In genomic region chr18:56172527-56172926, GRCh38 we compare ENCODE assay signal across 2 cellular contexts.
TF ChIP-seq lines count a peak whose summit lies in the region.

No MANE protein-coding gene starts in this region.

TF ChIP-seq in WTC11, 78 proteins besides CTCF, POLR2A, EP300 and RAD21 (continued from another document):
- TF ChIP-seq AFF4 (CRISPR knock-in tag; IDR thresholded peaks at IDR 0.05; ENCODE audit: borderline replicate concordance) (no peak), ETV6 (CRISPR knock-in tag; IDR thresholded peaks at IDR 0.05) (no peak), ZNF396 (CRISPR knock-in tag; IDR thresholded peaks at IDR 0.05; ENCODE audit: borderline replicate concordance) (no peak), OVOL2 (CRISPR knock-in tag; IDR thresholded peaks at IDR 0.05; ENCODE audit: borderline replicate concordance) (no peak), ESRRA (CRISPR knock-in tag; IDR thresholded peaks at IDR 0.05; ENCODE audit: borderline replicate concordance) (no peak), E2F5 (CRISPR knock-in tag; IDR thresholded peaks at IDR 0.05) (no peak), ZNF423 (CRISPR knock-in tag; IDR thresholded peaks at IDR 0.05) (no peak), TP53 (CRISPR knock-in tag; IDR thresholded peaks at IDR 0.05) (no peak), MLX (CRISPR knock-in tag; IDR thresholded peaks at IDR 0.05) (no peak), MXD4 (CRISPR knock-in tag; IDR thresholded peaks at IDR 0.05; ENCODE audit: borderline replicate concordance) (no peak), TCF7 (CRISPR knock-in tag; IDR thresholded peaks at IDR 0.05; ENCODE audit: low read depth) (no peak), NFATC4 (CRISPR knock-in tag; IDR thresholded peaks at IDR 0.05) (no peak)

TF ChIP-seq in HepG2, 621 proteins besides CTCF, POLR2A, EP300 and RAD21 (continued from another document):
- TF ChIP-seq MNT (IDR thresholded peaks at IDR 0.05), result no peak
- no peak for TF ChIP-seq MTA3 (CRISPR knock-in tag; IDR thresholded peaks at IDR 0.05)
- TF ChIP-seq TARDBP (CRISPR knock-in tag; IDR thresholded peaks at IDR 0.05), result no peak
- TF ChIP-seq STAT5B (CRISPR knock-in tag; IDR thresholded peaks at IDR 0.05), result no peak
- TF ChIP-seq REXO4 (CRISPR knock-in tag; IDR thresholded peaks at IDR 0.05; ENCODE audit: borderline replicate concordance), result no peak
- TF ChIP-seq ZSCAN25 (CRISPR knock-in tag; IDR thresholded peaks at IDR 0.05), result no peak
- no peak for TF ChIP-seq ZNF589 (CRISPR knock-in tag; conservative IDR thresholded peaks at IDR 0.05)
- no peak for TF ChIP-seq PLRG1 (conservative IDR thresholded peaks at IDR 0.05)
- TF ChIP-seq ZNF432 (CRISPR knock-in tag; IDR thresholded peaks at IDR 0.05; ENCODE audit: borderline replicate concordance), result no peak
- TF ChIP-seq BRF2 (CRISPR knock-in tag; IDR thresholded peaks at IDR 0.05), result no peak
- TF ChIP-seq SIN3B (IDR thresholded peaks at IDR 0.05; ENCODE audit: low read length), result no peak
- no peak for TF ChIP-seq ARID3A (IDR thresholded peaks at IDR 0.05; ENCODE audit: low read depth, low read length)
- TF ChIP-seq PLSCR1 (CRISPR knock-in tag; IDR thresholded peaks at IDR 0.05; ENCODE audit: borderline replicate concordance), result no peak
- TF ChIP-seq TCF7 (IDR thresholded peaks at IDR 0.05; ENCODE audit: low read depth), result no peak
- no peak for TF ChIP-seq PPARG (CRISPR knock-in tag; conservative IDR thresholded peaks at IDR 0.05)
- no peak for TF ChIP-seq ZNF260 (CRISPR knock-in tag; IDR thresholded peaks at IDR 0.05; ENCODE audit: borderline replicate concordance, low read depth)
